In genomic region chr7:50748472-50748871, GRCh38 we compare ENCODE assay signal across 29 cellular contexts.
"Had no signal": no experiment of that assay in that cellular context is flagged by ENCODE, and none has a peak within 500 bp of the region (broad histone marks: within the 10 kb centered on the region; RNA-seq: fewer than 3 reads in every experiment).

No MANE protein-coding gene starts in this region.

- H3K27ac Mint-ChIP-seq: activated CD4-positive, alpha-beta memory T cell treated with anti-CD3 and anti-CD28 coated beads, Interleukin-2, amount 10 ng/mL, durations not matched to agents 7 days and 5 days; activated CD4-positive, alpha-beta T cell treated with anti-CD3 and anti-CD28 coated beads, Interleukin-2, amount 10 ng/mL, durations not matched to agents 7 days and 5 days; activated naive CD4-positive, alpha-beta T cell treated with anti-CD3 and anti-CD28 coated beads, Interleukin-2, amount 50 U/mL, for 24 hours; activated naive CD8-positive, alpha-beta T cell treated with anti-CD3 and anti-CD28 coated beads for 36 hours; activated naive CD8-positive, alpha-beta T cell treated with anti-CD3 and anti-CD28 coated beads, Interleukin-2, amount 50 U/mL, for 24 hours; activated T-cell treated with anti-CD3 and anti-CD28 coated beads, Interleukin-2, amount 50 U/mL, for 24 hours; activated T-cell treated with anti-CD3 and anti-CD28 coated beads, Interleukin-2, amount 50 U/mL, for 72 hours; brain; endodermal cell had no signal

- H3K27me3 Mint-ChIP-seq: activated CD4-positive, alpha-beta memory T cell treated with anti-CD3 and anti-CD28 coated beads, Interleukin-2, amount 10 ng/mL, durations not matched to agents 7 days and 5 days; activated CD4-positive, alpha-beta T cell treated with anti-CD3 and anti-CD28 coated beads, Interleukin-2, amount 10 ng/mL, durations not matched to agents 7 days and 5 days; activated naive CD4-positive, alpha-beta T cell treated with anti-CD3 and anti-CD28 coated beads, Interleukin-2, amount 50 U/mL, for 24 hours; activated naive CD8-positive, alpha-beta T cell treated with anti-CD3 and anti-CD28 coated beads for 36 hours; activated naive CD8-positive, alpha-beta T cell treated with anti-CD3 and anti-CD28 coated beads, Interleukin-2, amount 50 U/mL, for 24 hours; activated T-cell treated with anti-CD3 and anti-CD28 coated beads, Interleukin-2, amount 50 U/mL, for 24 hours; brain had no signal

- H3K9me3 Mint-ChIP-seq: activated CD4-positive, alpha-beta memory T cell treated with anti-CD3 and anti-CD28 coated beads, Interleukin-2, amount 10 ng/mL, durations not matched to agents 7 days and 5 days; activated CD4-positive, alpha-beta T cell treated with anti-CD3 and anti-CD28 coated beads, Interleukin-2, amount 10 ng/mL, durations not matched to agents 7 days and 5 days; activated naive CD4-positive, alpha-beta T cell treated with anti-CD3 and anti-CD28 coated beads, Interleukin-2, amount 50 U/mL, for 24 hours; activated naive CD8-positive, alpha-beta T cell treated with anti-CD3 and anti-CD28 coated beads for 36 hours; activated naive CD8-positive, alpha-beta T cell treated with anti-CD3 and anti-CD28 coated beads, Interleukin-2, amount 50 U/mL, for 24 hours; activated T-cell treated with anti-CD3 and anti-CD28 coated beads, Interleukin-2, amount 50 U/mL, for 24 hours; activated T-cell treated with anti-CD3 and anti-CD28 coated beads, Interleukin-2, amount 50 U/mL, for 72 hours; endodermal cell had no signal

- ATAC-seq: activated naive CD8-positive, alpha-beta T cell treated with anti-CD3 and anti-CD28 coated beads, Interleukin-2, amount 50 U/mL, for 24 hours; activated T-cell treated with anti-CD3 and anti-CD28 coated beads, Interleukin-2, amount 50 U/mL, for 72 hours; esophagus mucosa had no signal

- H3K9me3 ChIP-seq: adrenal gland, breast epithelium, colonic mucosa had no signal

- H3K27ac ChIP-seq: adrenal gland, breast epithelium, cardiac muscle cell, colonic mucosa had no signal

- H3K4me1 ChIP-seq: adrenal gland, breast epithelium, colonic mucosa had no signal

- H3K4me3 Mint-ChIP-seq: activated CD4-positive, alpha-beta memory T cell treated with anti-CD3 and anti-CD28 coated beads, Interleukin-2, amount 10 ng/mL, durations not matched to agents 7 days and 5 days; activated CD4-positive, alpha-beta T cell treated with anti-CD3 and anti-CD28 coated beads, Interleukin-2, amount 10 ng/mL, durations not matched to agents 7 days and 5 days; activated naive CD4-positive, alpha-beta T cell treated with anti-CD3 and anti-CD28 coated beads, Interleukin-2, amount 50 U/mL, for 24 hours; activated naive CD8-positive, alpha-beta T cell treated with anti-CD3 and anti-CD28 coated beads for 36 hours; activated naive CD8-positive, alpha-beta T cell treated with anti-CD3 and anti-CD28 coated beads, Interleukin-2, amount 50 U/mL, for 24 hours; activated T-cell treated with anti-CD3 and anti-CD28 coated beads, Interleukin-2, amount 50 U/mL, for 24 hours; activated T-cell treated with anti-CD3 and anti-CD28 coated beads, Interleukin-2, amount 50 U/mL, for 72 hours; brain; endodermal cell had no signal

- FAIRE-seq: frontal cortex had no signal

- H3K36me3 Mint-ChIP-seq: activated naive CD4-positive, alpha-beta T cell treated with anti-CD3 and anti-CD28 coated beads, Interleukin-2, amount 50 U/mL, for 24 hours; activated naive CD8-positive, alpha-beta T cell treated with anti-CD3 and anti-CD28 coated beads for 36 hours had no signal

- H3K27me3 ChIP-seq: adrenal gland, breast epithelium, cardiac muscle cell, colonic mucosa had no signal

- H3K36me3 ChIP-seq: breast epithelium, cardiac muscle cell, colonic mucosa had no signal

- H3K4me3 ChIP-seq: adrenal gland, breast epithelium, cardiac muscle cell, colonic mucosa had no signal

- DNase-seq: activated CD4-positive, alpha-beta memory T cell treated with anti-CD3 and anti-CD28 coated beads, Interleukin-2, amount 10 ng/mL, durations not matched to agents 7 days and 5 days; activated CD4-positive, alpha-beta T cell treated with anti-CD3 and anti-CD28 coated beads for 1 hour; activated CD4-positive, alpha-beta T cell treated with anti-CD3 and anti-CD28 coated beads for 4 hours; activated CD4-positive, alpha-beta T cell treated with anti-CD3 and anti-CD28 coated beads, Interleukin-2, amount 10 ng/mL, durations not matched to agents 7 days and 5 days; activated CD4-positive, alpha-beta T cell treated with anti-CD3 and anti-CD28 coated beads, Interleukin-2, amount 50 U/mL, for 4 hours; activated CD8-positive, alpha-beta memory T cell treated with anti-CD3 and anti-CD28 coated beads, Interleukin-2, amount 50 U/mL, for 48 hours; activated gamma-delta T cell treated with Interleukin-2 at 50 U/mL for 16 hours; activated naive CD4-positive, alpha-beta T cell treated with Interleukin-2 at 50 U/mL for 16 hours; activated naive CD8-positive, alpha-beta T cell treated with anti-CD3 and anti-CD28 coated beads for 36 hours; activated naive CD8-positive, alpha-beta T cell treated with anti-CD3 and anti-CD28 coated beads, Interleukin-2, amount 50 U/mL, for 24 hours; activated T-cell treated with anti-CD3 and anti-CD28 coated beads for 4 hours; activated T-cell treated with anti-CD3 and anti-CD28 coated beads, Interleukin-2, amount 50 U/mL, for 24 hours; activated T-cell treated with anti-CD3 and anti-CD28 coated beads, Interleukin-2, amount 50 U/mL, for 72 hours; adrenal gland; amygdala; central memory CD4-positive, alpha-beta T cell; cerebellar nuclear complex; colonic mucosa; effector memory CD4-positive, alpha-beta T cell; endodermal cell; foreskin fibroblast; T-helper 1 cell; T-helper 2 cell had no signal
